32 cellular contexts compared by ENCODE assay signal in the genomic region with DNA sequence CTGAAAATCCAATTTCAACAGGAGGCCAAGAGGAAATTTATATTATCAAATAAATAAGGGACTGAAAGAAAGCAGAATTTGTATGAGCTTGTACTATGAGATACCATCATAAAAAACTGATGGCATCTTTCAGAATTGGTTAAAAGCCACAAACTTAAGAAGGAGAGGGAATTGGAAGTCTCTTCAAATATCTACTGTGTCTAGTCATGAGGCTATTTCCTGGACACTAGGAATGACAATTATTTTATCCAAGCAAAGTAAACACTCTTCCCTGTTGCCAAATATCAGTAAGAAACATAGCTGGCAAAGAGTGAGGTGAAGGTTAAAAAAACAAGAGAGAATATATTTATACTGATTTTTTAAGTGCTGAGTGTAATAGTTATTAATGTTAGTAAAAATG.
"Had no signal": no experiment of that assay in that cellular context is flagged by ENCODE, and none has a peak within 500 bp of the region (broad histone marks: within the 10 kb centered on the region; RNA-seq: fewer than 3 reads in every experiment).

No MANE protein-coding gene starts in this region.

- H3K4me3 Mint-ChIP-seq: activated B cell treated with CpG ODN at 0.5 μM for 24 hours; activated CD4-positive, alpha-beta memory T cell treated with anti-CD3 and anti-CD28 coated beads for 36 hours; activated naive CD8-positive, alpha-beta T cell treated with anti-CD3 and anti-CD28 coated beads for 36 hours; activated T-helper 17 cell treated with anti-CD3 and anti-CD28 coated beads, Interleukin-2, amount 50 U/mL, for 72 hours had no signal

- ATAC-seq: activated T-helper 17 cell treated with anti-CD3 and anti-CD28 coated beads, Interleukin-2, amount 50 U/mL, for 72 hours had no signal

- H3K27me3 ChIP-seq: brain microvascular endothelial cell, Peyer's patch, SJSA1 had no signal

- H3K36me3 ChIP-seq: brain microvascular endothelial cell, Peyer's patch, SJSA1 had no signal

- H3K4me3 ChIP-seq: Peyer's patch, SJSA1 had no signal

- DNase-seq: activated B cell treated with CpG ODN at 0.5 μM for 24 hours; activated CD4-positive, alpha-beta memory T cell treated with anti-CD3 and anti-CD28 coated beads for 36 hours; activated CD4-positive, alpha-beta T cell treated with anti-CD3 and anti-CD28 coated beads for 4 hours; activated CD4-positive, alpha-beta T cell treated with anti-CD3 and anti-CD28 coated beads, Interleukin-2, amount 50 U/mL, for 1 hour; activated CD4-positive, CD25-positive, alpha-beta regulatory T cell treated with anti-CD3 and anti-CD28 coated beads, Interleukin-2, amount 50 U/mL, for 72 hours; activated CD8-positive, alpha-beta memory T cell treated with anti-CD3 and anti-CD28 coated beads, Interleukin-2, amount 50 U/mL, for 4 hours; activated effector memory CD4-positive, alpha-beta T cell treated with anti-CD3 and anti-CD28 coated beads, Interleukin-2, amount 50 U/mL, for 16 hours; activated naive CD4-positive, alpha-beta T cell; activated naive CD4-positive, alpha-beta T cell treated with anti-CD3 and anti-CD28 coated beads, Interleukin-2, amount 50 U/mL, for 16 hours; activated naive CD8-positive, alpha-beta T cell treated with anti-CD3 and anti-CD28 coated beads for 36 hours; activated T-cell treated with anti-CD3 and anti-CD28 coated beads, Interleukin-2, amount 50 U/mL, for 48 hours; amniotic stem cell; aorta; brain microvascular endothelial cell; central memory CD4-positive, alpha-beta T cell; NCI-H1105; NCI-H1417 treated with DMSO at 0.1 percent for 48 hours; NCI-H1694; NCI-H1930; NCI-H2081 treated with DMSO at 0.1 percent for 48 hours; NCI-H345; NCI-H524 treated with DMSO at 0.1 percent for 48 hours; Peyer's patch; RPMI8226; SHP77 treated with DMSO at 0.1 percent for 48 hours; SW 1271; T-helper 1 cell; T-helper 2 cell; T-helper 9 cell had no signal

- H3K9me3 ChIP-seq: Peyer's patch, SJSA1 had no signal

- H3K36me3 Mint-ChIP-seq: activated CD4-positive, alpha-beta memory T cell treated with anti-CD3 and anti-CD28 coated beads for 36 hours; activated naive CD8-positive, alpha-beta T cell treated with anti-CD3 and anti-CD28 coated beads for 36 hours had no signal

- H3K9me3 Mint-ChIP-seq: activated B cell treated with CpG ODN at 0.5 μM for 24 hours; activated CD4-positive, alpha-beta memory T cell treated with anti-CD3 and anti-CD28 coated beads for 36 hours; activated T-helper 17 cell treated with anti-CD3 and anti-CD28 coated beads, Interleukin-2, amount 50 U/mL, for 72 hours had no signal

- H3K4me1 ChIP-seq: Peyer's patch, SJSA1 had no signal

- H3K4me1 Mint-ChIP-seq: activated B cell treated with CpG ODN at 0.5 μM for 24 hours; activated T-helper 17 cell treated with anti-CD3 and anti-CD28 coated beads, Interleukin-2, amount 50 U/mL, for 72 hours had no signal

- H3K27ac ChIP-seq: brain microvascular endothelial cell, Peyer's patch, SJSA1, VCaP had no signal

- H3K27ac Mint-ChIP-seq: activated B cell treated with CpG ODN at 0.5 μM for 24 hours; activated CD4-positive, alpha-beta memory T cell treated with anti-CD3 and anti-CD28 coated beads for 36 hours; activated naive CD8-positive, alpha-beta T cell treated with anti-CD3 and anti-CD28 coated beads for 36 hours; activated T-helper 17 cell treated with anti-CD3 and anti-CD28 coated beads, Interleukin-2, amount 50 U/mL, for 72 hours had no signal

- H3K27me3 Mint-ChIP-seq: activated B cell treated with CpG ODN at 0.5 μM for 24 hours; activated CD4-positive, alpha-beta memory T cell treated with anti-CD3 and anti-CD28 coated beads for 36 hours; activated naive CD8-positive, alpha-beta T cell treated with anti-CD3 and anti-CD28 coated beads for 36 hours; activated T-helper 17 cell treated with anti-CD3 and anti-CD28 coated beads, Interleukin-2, amount 50 U/mL, for 72 hours had no signal
